8 cellular contexts compared by ENCODE assay signal in genomic region chr20:63830821-63831593, GRCh38. TPM values are rescaled to one million over a fixed set of nuclear protein-coding genes. Genes with fewer than 3 reads are reported as not detected.
DNase-seq lines count a peak whose midpoint lies in the region; ATAC-seq and TF ChIP-seq lines count a peak whose summit lies in the region.

A gene with protein sequence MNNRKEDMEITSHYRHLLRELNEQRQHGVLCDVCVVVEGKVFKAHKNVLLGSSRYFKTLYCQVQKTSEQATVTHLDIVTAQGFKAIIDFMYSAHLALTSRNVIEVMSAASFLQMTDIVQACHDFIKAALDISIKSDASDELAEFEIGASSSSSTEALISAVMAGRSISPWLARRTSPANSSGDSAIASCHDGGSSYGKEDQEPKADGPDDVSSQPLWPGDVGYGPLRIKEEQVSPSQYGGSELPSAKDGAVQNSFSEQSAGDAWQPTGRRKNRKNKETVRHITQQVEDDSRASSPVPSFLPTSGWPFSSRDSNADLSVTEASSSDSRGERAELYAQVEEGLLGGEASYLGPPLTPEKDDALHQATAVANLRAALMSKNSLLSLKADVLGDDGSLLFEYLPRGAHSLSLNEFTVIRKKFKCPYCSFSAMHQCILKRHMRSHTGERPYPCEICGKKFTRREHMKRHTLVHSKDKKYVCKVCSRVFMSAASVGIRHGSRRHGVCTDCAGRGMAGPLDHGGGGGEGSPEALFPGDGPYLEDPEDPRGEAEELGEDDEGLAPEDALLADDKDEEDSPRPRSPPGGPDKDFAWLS (minus strand): TSS chr20:63831264. CDS start chr20:63790757, 40,507 bp downstream.

- peak; percentile 75 for ATAC-seq in GM19324 (IDR thresholded peaks at IDR 0.05; ENCODE audit: low FRiP score, unreplicated experiment)

- TF ChIP-seq CTCF in brain microvascular endothelial cell (IDR thresholded peaks at IDR 0.05; ENCODE audit: low read depth, low read length, missing control alignments) (no peak), smooth muscle cell (IDR thresholded peaks at IDR 0.05; ENCODE audit: borderline replicate concordance, insufficient read depth, poor library complexity, severe bottlenecking) (no peak)

- H3K27me3 ChIP-seq in brain microvascular endothelial cell (replicated peaks) = peaks cover 4% of the 10 kb centered on the region
- no peaks in the 10 kb centered on the region for H3K27me3 ChIP-seq in smooth muscle cell (ENCODE audit: low read depth)

- H3K27ac ChIP-seq in brain microvascular endothelial cell (no peak within 1 kb of the TSS), smooth muscle cell (ENCODE audit: low read depth) (no peak within 1 kb of the TSS)

- H3K4me3 ChIP-seq in brain microvascular endothelial cell (ENCODE audit: low read depth, low read length) = peak within 1 kb of the TSS; percentile 60
- H3K4me3 ChIP-seq in smooth muscle cell = peak within 1 kb of the TSS; percentile 82

- H3K4me2 ChIP-seq in smooth muscle cell = peak within 1 kb of the TSS; percentile 99

- no peaks in the 10 kb centered on the region for H3K9me3 ChIP-seq in smooth muscle cell (replicated peaks; ENCODE audit: low read depth)

- peak within 1 kb of the TSS; percentile 87 for H2AFZ ChIP-seq in smooth muscle cell (ENCODE audit: low read depth)

- H3K4me1 ChIP-seq in smooth muscle cell (ENCODE audit: low read depth) = peaks cover 21% of the 10 kb centered on the region

- in situ Hi-C loops in brain microvascular endothelial cell (cut with HindIII; ENCODE audit: low pct_ligation_motif_present, low sequenced_read_pairs) = no loop called here

- H3F3A ChIP-seq in smooth muscle cell (ENCODE audit: low read depth) = no peaks in the 10 kb centered on the region

- peak within 1 kb of the TSS; percentile 43 for H3K9ac ChIP-seq in smooth muscle cell (ENCODE audit: low read depth)

- DNase-seq in COLO829 (ENCODE audit: low spot score) (peak; percentile 83), NCI-H2171 (lab: John Stamatoyannopoulos, UW) (peak; percentile 75), brain microvascular endothelial cell (no peak), iPS-NIHi7 (ENCODE audit: extremely low spot score) (peak; percentile 92), smooth muscle cell (lab: John Stamatoyannopoulos, UW; ENCODE audit: unreplicated experiment) (no peak), NCI-H2029 (lab: John Stamatoyannopoulos, UW) (no peak), NOMO-1 treated with DMSO at 0.1 percent for 48 hours (lab: John Stamatoyannopoulos, UW; ENCODE audit: unreplicated experiment) (no peak)

- H3K36me3 ChIP-seq in brain microvascular endothelial cell (replicated peaks) (no peaks in the 10 kb centered on the region), smooth muscle cell (ENCODE audit: low read depth) (no peaks in the 10 kb centered on the region)

- under 1% methylated on average over 28 of the region's 152 CpGs for WGBS in smooth muscle cell (ENCODE audit: low lambda C conversion rate)

- H3K79me2 ChIP-seq in smooth muscle cell (ENCODE audit: low read depth) = peaks cover 9% of the 10 kb centered on the region

- peaks cover 31% of the 10 kb centered on the region for H4K20me1 ChIP-seq in smooth muscle cell (ENCODE audit: low read depth)

RNA-seq across cellular contexts. Expression of the gene that starts here (rescaled TPM):
- 2.7 and 4.5 TPM in 2 replicates for total RNA-seq in smooth muscle cell
- polyA plus RNA-seq in smooth muscle cell = 2.3 and 4.0 TPM in 2 replicates

Comparison
In these comparisons a context has a peak if more than half of its experiments do, and no peak if none do; other contexts are left out.
1. DNase-seq: peak in COLO829 (single experiment), NCI-H2171 (single experiment) and iPS-NIHi7 (single experiment); none in brain microvascular endothelial cell (single experiment), smooth muscle cell (single experiment), NCI-H2029 (single experiment) and NOMO-1 treated with DMSO at 0.1 percent for 48 hours (single experiment).